Comparison of ENCODE assay signal across 1 cellular context in the genomic region with DNA sequence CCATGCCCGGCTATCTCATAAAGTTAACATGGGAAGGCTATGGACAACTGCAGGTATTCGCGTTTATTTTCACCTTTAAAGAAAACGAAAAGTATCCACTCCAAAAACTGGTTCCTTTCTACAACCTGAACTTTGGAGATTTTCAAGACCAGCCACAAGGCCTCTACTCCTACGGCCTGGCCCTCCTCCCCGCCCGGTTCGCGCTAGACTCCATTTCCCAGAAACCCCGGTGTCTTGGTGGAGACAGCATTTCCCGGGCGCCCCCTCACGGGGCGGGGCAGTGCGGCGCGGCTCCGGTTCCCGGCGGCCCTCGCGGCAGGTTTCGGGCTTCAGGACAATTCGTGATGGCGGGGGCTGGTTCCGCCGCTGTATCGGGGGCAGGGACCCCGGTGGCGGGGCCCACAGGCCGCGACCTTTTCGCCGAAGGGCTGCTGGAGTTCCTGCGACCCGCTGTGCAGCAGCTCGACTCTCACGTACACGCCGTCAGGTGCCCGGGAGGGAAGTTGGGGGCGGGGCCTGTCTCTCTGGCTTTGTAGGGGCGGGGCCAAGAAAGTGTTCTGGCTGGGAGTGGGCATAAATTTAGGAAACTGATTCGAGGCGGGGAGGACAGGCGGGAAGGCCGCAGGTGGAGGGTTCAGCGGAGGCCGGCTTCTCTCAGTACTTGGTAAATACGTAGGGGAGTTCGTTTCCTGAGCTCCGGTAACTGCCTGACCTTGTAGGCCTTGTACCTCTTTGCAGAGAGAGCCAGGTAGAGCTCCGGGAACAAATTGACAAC.
TF ChIP-seq lines count a peak whose summit lies in the region.

A gene with protein sequence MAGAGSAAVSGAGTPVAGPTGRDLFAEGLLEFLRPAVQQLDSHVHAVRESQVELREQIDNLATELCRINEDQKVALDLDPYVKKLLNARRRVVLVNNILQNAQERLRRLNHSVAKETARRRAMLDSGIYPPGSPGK (plus strand): TSS at position 304 of the 775 bp plus-strand sequence. CDS start 41 bp downstream, at position 345.

TF ChIP-seq in A549, 52 proteins besides CTCF, POLR2A, EP300 and RAD21 (continued from another document):
- TF ChIP-seq, protein P1, sequence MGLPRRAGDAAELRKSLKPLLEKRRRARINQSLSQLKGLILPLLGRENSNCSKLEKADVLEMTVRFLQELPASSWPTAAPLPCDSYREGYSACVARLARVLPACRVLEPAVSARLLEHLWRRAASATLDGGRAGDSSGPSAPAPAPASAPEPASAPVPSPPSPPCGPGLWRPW (IDR thresholded peaks at IDR 0.05), result no peak
- TF ChIP-seq EHMT2 (IDR thresholded peaks at IDR 0.05; ENCODE audit: low read depth), result no peak
- peak; percentile 8; the same call in 1 of the 2 replicates for TF ChIP-seq HOXB13 (CRISPR knock-in tag; IDR thresholded peaks at IDR 0.05; ENCODE audit: low read depth)
- no peak for TF ChIP-seq CHD2 (IDR thresholded peaks at IDR 0.05; ENCODE audit: low read length, partially characterized antibody)
- TF ChIP-seq MYC (IDR thresholded peaks at IDR 0.05; ENCODE audit: borderline replicate concordance, low read length), result 0 out of 2 replicates have a peak, but pooled peaks have one; percentile 30
- TF ChIP-seq NPAS2 (CRISPR knock-in tag; IDR thresholded peaks at IDR 0.05; ENCODE audit: borderline replicate concordance), result no peak
- no peak for TF ChIP-seq ZC3H11A (IDR thresholded peaks at IDR 0.05)
- TF ChIP-seq FOSL2 (IDR thresholded peaks at IDR 0.05), result no peak
- no peak for TF ChIP-seq FOSL2 (CRISPR knock-in tag; IDR thresholded peaks at IDR 0.05)
- TF ChIP-seq FOXS1 (CRISPR knock-in tag; IDR thresholded peaks at IDR 0.05), result no peak
